ENCODE assay signal across 14 cellular contexts in genomic region chr12:104583311-104583710, GRCh38.
A peak's percentile ranks its signal among the peaks of the same experiment; 100 is the strongest.
DNase-seq lines count a peak whose midpoint lies in the region; ATAC-seq, FAIRE-seq and TF ChIP-seq lines count a peak whose summit lies in the region.
"Had no signal": no experiment of that assay in that cellular context is flagged by ENCODE, and none has a peak within 500 bp of the region (broad histone marks: within the 10 kb centered on the region; RNA-seq: fewer than 3 reads in every experiment).

No MANE protein-coding gene starts in this region.

- intact Hi-C loops in K562 (cut with micrococcal nuclease): no loop called here

- TF ChIP-seq POLR2A in K562 (conservative IDR thresholded peaks at IDR 0.05): no peak

- H2AFZ ChIP-seq in K562 (ENCODE audit: low read depth, low read length): no peak overlapping the region

- POLR2A ChIA-PET in K562 (lab: Yijun Ruan, JAX): interaction anchor here (1.4 kb wide), 1 partner anchor 37 kb away, joined by 4 read pairs; no protein-coding TSS in a partner anchor
- POLR2A ChIA-PET in activated CD4-positive, alpha-beta T cell treated with anti-CD3 and anti-CD28 coated beads, Interleukin-2, amount 10 ng/mL, durations not matched to agents 7 days and 5 days (lab: Charles Lee): no interaction called here

- peaks cover 66% of the 10 kb centered on the region for H3K79me2 ChIP-seq in K562 (ENCODE audit: control insufficient read depth, insufficient read depth, low read length)

- no peaks in the 10 kb centered on the region for H3K9me1 ChIP-seq in K562 (ENCODE audit: control insufficient read depth, insufficient read depth, low read length)

- no peak for TF ChIP-seq CTCF in GM13976 (IDR thresholded peaks at IDR 0.05; ENCODE audit: borderline replicate concordance, control extremely low read depth, extremely low read depth, insufficient read depth, missing control alignments)
- TF ChIP-seq CTCF in GM20000 (IDR thresholded peaks at IDR 0.05; ENCODE audit: extremely low read depth, missing control alignments): no peak
- TF ChIP-seq CTCF in K562 (IDR thresholded peaks at IDR 0.05 in 2 of 3, conservative IDR thresholded peaks at IDR 0.05 in 1 of 3; ENCODE audit: insufficient read depth in 2 of 3, low read depth in 1 of 3, low read length in 3 of 3): no peak

- TF ChIP-seq EP300 in K562 (IDR thresholded peaks at IDR 0.05; ENCODE audit: low read length): no peak

- peaks cover 27% of the 10 kb centered on the region for H3K36me3 Mint-ChIP-seq in activated CD4-positive, alpha-beta T cell treated with anti-CD3 and anti-CD28 coated beads, Interleukin-2, amount 10 ng/mL, durations not matched to agents 7 days and 5 days (ENCODE audit: low read depth)

- peaks cover 4% of the 10 kb centered on the region; the same call in 1 of the 3 replicates for H3K36me3 ChIP-seq in K562 (ENCODE audit: control insufficient read depth, insufficient read depth, low read length)

- H3K27me3 Mint-ChIP-seq in activated CD4-positive, alpha-beta T cell treated with anti-CD3 and anti-CD28 coated beads, Interleukin-2, amount 10 ng/mL, durations not matched to agents 7 days and 5 days: no peaks in the 10 kb centered on the region
- H3K27me3 Mint-ChIP-seq: activated naive CD8-positive, alpha-beta T cell; naive thymus-derived CD8-positive, alpha-beta T cell had no signal

- no peaks in the 10 kb centered on the region; the same call in 1 of the 2 replicates for H4K20me1 ChIP-seq in K562 (replicated peaks; ENCODE audit: control insufficient read depth, insufficient read depth, low read length)

- CTCF ChIA-PET in K562 (lab: Yijun Ruan, JAX; ENCODE audit: low intra/inter-chr PET ratio): no interaction called here
- CTCF ChIA-PET in activated CD4-positive, alpha-beta T cell treated with anti-CD3 and anti-CD28 coated beads, Interleukin-2, amount 10 ng/mL, durations not matched to agents 7 days and 5 days (lab: Charles Lee): interaction anchor here (1.0 kb wide), 1 partner anchor 9 kb away, joined by 5 read pairs; no protein-coding TSS in a partner anchor

- H3K4me1 Mint-ChIP-seq in activated CD4-positive, alpha-beta T cell treated with anti-CD3 and anti-CD28 coated beads, Interleukin-2, amount 10 ng/mL, durations not matched to agents 7 days and 5 days: peaks cover 55% of the 10 kb centered on the region

- H3K27ac ChIP-seq in K562 (ENCODE audit: extremely low read depth, low read depth, low read length): no peak overlapping the region

- no peak for TF ChIP-seq RAD21 in K562 (CRISPR knock-in tag; conservative IDR thresholded peaks at IDR 0.05 in 1 of 2, IDR thresholded peaks at IDR 0.05 in 1 of 2)

- no peak overlapping the region for H3K4me3 Mint-ChIP-seq in activated CD4-positive, alpha-beta T cell treated with anti-CD3 and anti-CD28 coated beads, Interleukin-2, amount 10 ng/mL, durations not matched to agents 7 days and 5 days
- H3K4me3 Mint-ChIP-seq: activated naive CD8-positive, alpha-beta T cell; CD8-positive, alpha-beta T cell had no signal

- peaks cover 2 to 22% of the 10 kb centered on the region in 2 experiments for H3K4me1 ChIP-seq in K562 (replicated peaks in 1 of 2; ENCODE audit: control insufficient read depth in 2 of 2, insufficient read depth in 2 of 2, low read length in 2 of 2)

- H3K27ac Mint-ChIP-seq in activated CD4-positive, alpha-beta T cell treated with anti-CD3 and anti-CD28 coated beads, Interleukin-2, amount 10 ng/mL, durations not matched to agents 7 days and 5 days: no peak overlapping the region
- H3K27ac Mint-ChIP-seq: CD8-positive, alpha-beta T cell had no signal

- BruUV-seq in K562 (replicated peaks; lab: Mats Ljungman, UMichigan): no TSS peak

- ATAC-seq in HG03066 (IDR thresholded peaks at IDR 0.05; ENCODE audit: low read depth, unreplicated experiment): peak; percentile 42
- ATAC-seq in K562: no peak
- no peak for ATAC-seq in HG03139 (IDR thresholded peaks at IDR 0.05; ENCODE audit: unreplicated experiment)

- H3K9ac ChIP-seq in K562 (ENCODE audit: insufficient read depth in 1 of 2, low read depth in 2 of 2, low read length in 2 of 2): no peak overlapping the region

- FAIRE-seq in K562 (lab: Jason Lieb, UNC): no peak
- FAIRE-seq: keratinocyte had no signal

- H3K4me3 ChIP-seq in K562: no peak overlapping the region

- H3K4me2 ChIP-seq in K562 (ENCODE audit: insufficient read depth, low read length): no peak overlapping the region

- H3K9me3 ChIP-seq in K562 (replicated peaks; ENCODE audit: control insufficient read depth, insufficient read depth, low read depth, low read length): no peaks in the 10 kb centered on the region

- DNase-seq in GM13976 (ENCODE audit: low spot score) (peak; percentile 49), GM20000 (ENCODE audit: low spot score) (peak; percentile 24), K562 (ENCODE audit: extremely low read depth in 1 of 4, low spot score in 3 of 4) (no peak), NCI-H345 (lab: John Stamatoyannopoulos, UW) (no peak), globus pallidus (ENCODE audit: low spot score) (no peak)
- no peak for DNase-seq in activated CD4-positive, alpha-beta T cell treated with anti-CD3 and anti-CD28 coated beads, Interleukin-2, amount 10 ng/mL, durations not matched to agents 7 days and 5 days
- DNase-seq: activated CD4-positive, CD25-positive, alpha-beta regulatory T cell treated with anti-CD3 and anti-CD28 coated beads, Interleukin-2, amount 50 U/mL, for 72 hours; CD8-positive, alpha-beta T cell; H7 had no signal

- H3K27me3 ChIP-seq in K562 (ENCODE audit: control insufficient read depth in 2 of 2, insufficient read depth in 2 of 2, low read length in 2 of 2): no peaks in the 10 kb centered on the region

- in situ Hi-C loops in GM13976 (cut with MboI; ENCODE audit: low sequenced_read_pairs, unreplicated experiment) (no loop called here), K562 (cut with MboI) (no loop called here)

- H3K9me3 Mint-ChIP-seq in activated CD4-positive, alpha-beta T cell treated with anti-CD3 and anti-CD28 coated beads, Interleukin-2, amount 10 ng/mL, durations not matched to agents 7 days and 5 days: no peaks in the 10 kb centered on the region
- H3K9me3 Mint-ChIP-seq: CD8-positive, alpha-beta T cell; naive thymus-derived CD8-positive, alpha-beta T cell had no signal

- 44% methylated on average over 4 of the region's 4 CpGs for WGBS in K562 (ENCODE audit: insufficient coverage, low coverage, missing lambda C conversion rate)

TF ChIP-seq in K562, 482 proteins besides CTCF, POLR2A, EP300 and RAD21:
- TF ChIP-seq CBFA2T2 (conservative IDR thresholded peaks at IDR 0.05) (no peak), MBD2 (IDR thresholded peaks at IDR 0.05; ENCODE audit: borderline replicate concordance, low read depth) (no peak), ASH1L (IDR thresholded peaks at IDR 0.05; ENCODE audit: borderline replicate concordance, low read depth, partially characterized antibody) (no peak), ZFP30 (CRISPR knock-in tag; IDR thresholded peaks at IDR 0.05; ENCODE audit: borderline replicate concordance) (no peak), EGR1 (conservative IDR thresholded peaks at IDR 0.05) (peak; percentile 14; the same call in 1 of the 2 replicates), PKNOX1 (IDR thresholded peaks at IDR 0.05) (no peak)

Comparison
In these comparisons a context has a peak if more than half of its experiments do, and no peak if none do; other contexts are left out.
1. DNase-seq: peak in GM13976 (single experiment) and GM20000 (single experiment); none in K562 (0 of 4), NCI-H345 (single experiment), activated CD4-positive, alpha-beta T cell treated with anti-CD3 and anti-CD28 coated beads, Interleukin-2, amount 10 ng/mL, durations not matched to agents 7 days and 5 days (single experiment) and globus pallidus (single experiment).